7 cellular contexts compared by ENCODE assay signal in the genomic region with DNA sequence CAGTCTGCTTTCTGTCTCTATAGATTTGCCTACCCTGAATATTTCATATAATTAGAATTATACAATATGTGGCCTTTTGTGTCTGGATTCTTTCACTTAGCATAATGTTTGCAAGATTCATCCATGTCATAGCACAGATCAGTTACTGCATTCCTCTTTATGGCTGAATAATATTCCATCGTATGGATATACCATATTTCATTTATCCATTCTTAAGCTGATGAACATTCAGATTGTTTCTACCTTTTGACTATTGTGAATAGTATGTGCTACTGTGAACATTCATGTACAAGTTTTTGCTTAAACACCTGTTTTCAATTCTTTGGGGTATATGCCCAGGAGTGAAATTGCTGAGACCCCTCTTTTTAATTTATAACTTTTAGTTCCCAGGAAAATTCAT.
"Had no signal": no experiment of that assay in that cellular context is flagged by ENCODE, and none has a peak within 500 bp of the region (broad histone marks: within the 10 kb centered on the region; RNA-seq: fewer than 3 reads in every experiment).

No MANE protein-coding gene starts in this region.

- H3K4me3 ChIP-seq: GM23338 had no signal

- H3K27ac ChIP-seq: HL-60 had no signal

- DNase-seq: H9, HCEC 1CT, HFFc6, KBM-7 had no signal

- H2AFZ ChIP-seq: GM23338 had no signal

- H3K4me2 ChIP-seq: GM23338 had no signal

- ATAC-seq: GM23338, HepG2 had no signal
